In genomic region chr6:93731306-93731705, GRCh38 we compare ENCODE assay signal across 24 cellular contexts.
"Had no signal": no experiment of that assay in that cellular context is flagged by ENCODE, and none has a peak within 500 bp of the region (broad histone marks: within the 10 kb centered on the region; RNA-seq: fewer than 3 reads in every experiment).

No MANE protein-coding gene starts in this region.

- H3K27me3 ChIP-seq: SJCRH30 had no signal

- H3K9me3 ChIP-seq: SJCRH30 had no signal

- H3K27ac ChIP-seq: SJCRH30, SK-N-MC, WERI-Rb-1 had no signal

- H3K36me3 ChIP-seq: SJCRH30, WERI-Rb-1 had no signal

- ATAC-seq: activated CD8-positive, alpha-beta memory T cell treated with anti-CD3 and anti-CD28 coated beads, Interleukin-2, amount 10 ng/mL, durations not matched to agents 7 days and 5 days; activated naive CD8-positive, alpha-beta T cell treated with anti-CD3 and anti-CD28 coated beads, Interleukin-2, amount 50 U/mL, for 24 hours; Panc1 had no signal

- H3K4me3 ChIP-seq: SJCRH30, SK-N-MC had no signal

- DNase-seq: activated CD4-positive, alpha-beta memory T cell treated with anti-CD3 and anti-CD28 coated beads, Interleukin-2, amount 10 ng/mL, durations not matched to agents 7 days and 5 days; activated CD4-positive, alpha-beta T cell treated with anti-CD3 and anti-CD28 coated beads for 1 hour; activated CD4-positive, alpha-beta T cell treated with anti-CD3 and anti-CD28 coated beads for 48 hours; activated CD4-positive, CD25-positive, alpha-beta regulatory T cell; activated CD8-positive, alpha-beta memory T cell treated with anti-CD3 and anti-CD28 coated beads for 24 hours; activated CD8-positive, alpha-beta memory T cell treated with anti-CD3 and anti-CD28 coated beads, Interleukin-2, amount 10 ng/mL, durations not matched to agents 7 days and 5 days; activated CD8-positive, alpha-beta memory T cell treated with anti-CD3 and anti-CD28 coated beads, Interleukin-2, amount 50 U/mL, for 48 hours; activated effector memory CD4-positive, alpha-beta T cell treated with Interleukin-2 at 50 U/mL for 16 hours; activated naive CD4-positive, alpha-beta T cell treated with anti-CD3 and anti-CD28 coated beads, Interleukin-2, amount 10 ng/mL, durations not matched to agents 7 days and 5 days; activated naive CD8-positive, alpha-beta T cell treated with anti-CD3 and anti-CD28 coated beads, Interleukin-2, amount 50 U/mL, for 24 hours; activated T-cell treated with anti-CD3 and anti-CD28 coated beads, Interleukin-2, amount 50 U/mL, for 48 hours; anterior cingulate cortex; central memory CD4-positive, alpha-beta T cell; NCI-H1092 treated with DMSO at 0.1 percent for 48 hours; NCI-H187 treated with DMSO at 0.1 percent for 48 hours; NCI-H345; NCI-H524 treated with DMSO at 0.1 percent for 48 hours; NCI-H82; SHP77; SJCRH30; T1000; WERI-Rb-1 had no signal
